8 cellular contexts compared by ENCODE assay signal in the genomic region with DNA sequence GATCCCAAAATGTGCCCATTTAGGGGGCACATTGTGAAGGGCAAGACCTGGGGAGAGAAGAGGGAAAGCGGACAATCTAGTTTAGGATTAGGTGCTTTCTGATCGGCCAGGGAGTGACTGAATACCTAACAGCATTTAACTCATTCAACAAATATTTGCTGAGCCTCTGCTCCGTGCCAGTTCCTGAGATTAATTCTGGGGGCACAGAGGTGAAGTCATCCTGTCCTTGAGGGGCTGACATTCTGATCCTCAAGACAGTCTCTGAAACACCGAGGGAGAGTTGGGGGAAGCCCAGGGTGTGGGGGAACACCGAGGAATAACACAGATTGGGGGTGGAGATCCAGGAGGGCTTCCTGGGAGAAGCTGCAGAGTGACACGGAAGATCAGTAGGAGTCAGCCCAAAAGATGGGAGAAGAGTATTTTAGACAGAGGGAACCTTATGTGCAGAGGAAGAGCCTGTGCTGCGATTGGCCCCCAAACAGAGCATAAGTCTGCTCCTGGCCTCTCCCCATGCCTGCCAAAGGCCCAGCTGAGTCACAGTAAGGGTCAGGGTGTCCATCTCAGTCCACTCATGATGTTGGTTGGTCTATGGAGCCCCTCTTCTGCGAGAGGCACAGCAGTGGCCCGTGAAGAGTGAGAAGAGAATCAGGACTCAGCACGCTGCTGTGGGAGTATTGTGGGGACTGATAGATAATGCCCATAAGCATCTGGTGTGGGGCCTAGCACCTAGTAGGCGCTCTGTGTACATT.
A peak's percentile ranks its signal among the peaks of the same experiment; 100 is the strongest.
DNase-seq lines count a peak whose midpoint lies in the region; ATAC-seq, FAIRE-seq and TF ChIP-seq lines count a peak whose summit lies in the region.
"Had no signal": no experiment of that assay in that cellular context is flagged by ENCODE, and none has a peak within 500 bp of the region (broad histone marks: within the 10 kb centered on the region; RNA-seq: fewer than 3 reads in every experiment).

No MANE protein-coding gene starts in this region.

- POLR2A ChIA-PET in H1 (lab: Charles Lee; ENCODE audit: partially characterized antibody) = interaction anchor here (0.6 to 27.3 kb wide), 21 partner anchors 9 to 172 kb away, joined by 3 to 804 read pairs (median 5); partner anchors contain the start of genes AMOTL2, ANAPC13 and CEP63
- POLR2A ChIA-PET in GM10248 (lab: Yijun Ruan, JAX) = no interaction called here

- TF ChIP-seq CTCF in Peyer's patch (IDR thresholded peaks at IDR 0.05) (no peak), H1 (IDR thresholded peaks at IDR 0.05; ENCODE audit: control extremely low read depth in 1 of 3, insufficient read depth in 1 of 3, low read depth in 1 of 3, low read length in 3 of 3) (no peak), lung (IDR thresholded peaks at IDR 0.05; ENCODE audit: control extremely low read depth, extremely low read depth) (no peak), tibial nerve (IDR thresholded peaks at IDR 0.05) (no peak), GM10248 (IDR thresholded peaks at IDR 0.05; ENCODE audit: control extremely low read depth, extremely low read depth, low read depth, missing control alignments) (no peak)

- no peaks in the 10 kb centered on the region for H3K36me3 Mint-ChIP-seq in activated naive CD8-positive, alpha-beta T cell treated with anti-CD3 and anti-CD28 coated beads for 36 hours

- H3K4me3 ChIP-seq in Peyer's patch (peak overlapping the region; percentile 18 to 59 (median 39)), H1 (ENCODE audit: extremely low read depth in 1 of 4, insufficient read depth in 2 of 4, low read depth in 3 of 4, low read length in 4 of 4) (peak overlapping the region; percentile 32 to 67 (median 46)), lung (peak overlapping the region; percentile 9), tibial nerve (peak overlapping the region; percentile 27 to 59 (median 44))

- no peak for FAIRE-seq in H1 (lab: Jason Lieb, UNC)

- H3K27me3 ChIP-seq in Peyer's patch = no peaks in the 10 kb centered on the region
- peaks cover 6 to 34% (median 22%) of the 10 kb centered on the region in 4 experiments for H3K27me3 ChIP-seq in H1 (replicated peaks in 1 of 4; ENCODE audit: control insufficient read depth in 3 of 4, extremely low read depth in 1 of 4, insufficient read depth in 3 of 4, low read length in 3 of 4)
- H3K27me3 ChIP-seq in lung (ENCODE audit: control insufficient read depth, insufficient read depth) = no peaks in the 10 kb centered on the region
- no peaks in the 10 kb centered on the region for H3K27me3 ChIP-seq in tibial nerve

- H3K23ac ChIP-seq in H1 (ENCODE audit: insufficient read length) = no peak overlapping the region

- H4K8ac ChIP-seq in H1 (ENCODE audit: extremely low read depth, insufficient read depth, low read length) = peak overlapping the region; percentile 7

- H3K4me1 Mint-ChIP-seq in activated naive CD8-positive, alpha-beta T cell treated with anti-CD3 and anti-CD28 coated beads for 36 hours = no peaks in the 10 kb centered on the region

- no peak overlapping the region for H3K4me3 Mint-ChIP-seq in activated naive CD8-positive, alpha-beta T cell treated with anti-CD3 and anti-CD28 coated beads for 36 hours

- no peaks in the 10 kb centered on the region for H3K9me3 Mint-ChIP-seq in activated naive CD8-positive, alpha-beta T cell treated with anti-CD3 and anti-CD28 coated beads for 36 hours

- CTCF ChIA-PET in H1 (lab: Charles Lee; ENCODE audit: partially characterized antibody) = interaction anchor here (0.6 to 10.1 kb wide), 19 partner anchors 9 to 166 kb away, joined by 3 to 95 read pairs (median 7); no protein-coding TSS in a partner anchor
- CTCF ChIA-PET in GM10248 (lab: Yijun Ruan, JAX) = interaction anchor here (1.0 to 11.5 kb wide), 3 partner anchors 45 to 162 kb away, joined by 3 to 154 read pairs (median 5); no protein-coding TSS in a partner anchor

- H4K91ac ChIP-seq in H1 (replicated peaks; ENCODE audit: insufficient read length, low read length) = peak overlapping the region; percentile 54

- peak overlapping the region; percentile 89; the same call in 1 of the 2 replicates for H2BK5ac ChIP-seq in H1 (ENCODE audit: low read depth, low read length)

- no peak for ATAC-seq in lung (ENCODE audit: insufficient read depth, low FRiP score)
- no peak for ATAC-seq in HG03439 (IDR thresholded peaks at IDR 0.05; ENCODE audit: unreplicated experiment)

- H3K9me3 ChIP-seq in Peyer's patch = no peaks in the 10 kb centered on the region
- H3K9me3 ChIP-seq in H1 (ENCODE audit: insufficient read depth in 2 of 2, low read depth in 1 of 2, low read length in 1 of 2) = no peaks in the 10 kb centered on the region
- no peaks in the 10 kb centered on the region for H3K9me3 ChIP-seq in lung (ENCODE audit: control insufficient read depth in 2 of 2, insufficient read depth in 1 of 2, low read length in 1 of 2)
- H3K9me3 ChIP-seq in tibial nerve = no peaks in the 10 kb centered on the region

- H3K27me3 Mint-ChIP-seq in activated naive CD8-positive, alpha-beta T cell treated with anti-CD3 and anti-CD28 coated beads for 36 hours = peaks cover 43% of the 10 kb centered on the region

- peak overlapping the region; percentile 1 for H3K4ac ChIP-seq in H1 (replicated peaks; ENCODE audit: insufficient read length, low read depth, low read length)

- no peak overlapping the region for H3K14ac ChIP-seq in H1 (ENCODE audit: insufficient read length)

- H3K79me2 ChIP-seq in H1 (ENCODE audit: control insufficient read depth in 1 of 2, insufficient read depth in 2 of 2, low read length in 2 of 2) = no peaks in the 10 kb centered on the region

- peak overlapping the region; percentile 57 for H2BK20ac ChIP-seq in H1 (ENCODE audit: low read length)

- H4K5ac ChIP-seq in H1 (ENCODE audit: insufficient read length, low read depth, low read length) = no peak overlapping the region

- H2BK15ac ChIP-seq in H1 (ENCODE audit: low read length) = peak overlapping the region; percentile 90; the same call in 1 of the 2 replicates

- peak overlapping the region; percentile 54; the same call in 1 of the 2 replicates for H2AFZ ChIP-seq in H1 (ENCODE audit: low read length)

- H4K20me1 ChIP-seq in H1 (replicated peaks in 1 of 2; ENCODE audit: control insufficient read depth in 1 of 2, insufficient read depth in 2 of 2, low read length in 2 of 2) = no peaks in the 10 kb centered on the region

- peak overlapping the region in 3 of 4 experiments; percentile 67 to 77 (median 68); a peak in 5 of 7 replicates for H3K9ac ChIP-seq in H1 (replicated peaks in 1 of 4; ENCODE audit: extremely low read depth in 1 of 4, low read depth in 3 of 4, low read length in 3 of 4)

- WGBS in H1 (ENCODE audit: extremely low coverage in 1 of 2, insufficient coverage in 1 of 2, insufficient read length in 1 of 2, insufficient replicate concordance in 2 of 2, low coverage in 1 of 2, low lambda C conversion rate in 2 of 2, missing lambda C conversion rate in 1 of 2), 2 experiments = 81% methylated on average over 11 of the region's 11 CpGs; no CpG with 5 or more reads in 1 of the 2 experiments
- 67 to 77% methylated on average over 11 of the region's 11 CpGs for WGBS in lung, 2 donors
- 45 to 56% methylated on average over 8 to 11 of the region's 11 CpGs for WGBS in tibial nerve, 2 donors

- H2AK5ac ChIP-seq in H1 (ENCODE audit: low read depth, low read length) = peak overlapping the region; percentile 94

- no peak overlapping the region for H2BK120ac ChIP-seq in H1 (replicated peaks; ENCODE audit: low read depth, low read length)

- TF ChIP-seq RAD21 in H1 (IDR thresholded peaks at IDR 0.05 in 1 of 2, conservative IDR thresholded peaks at IDR 0.05 in 1 of 2; ENCODE audit: low read depth in 2 of 2, low read length in 2 of 2) = no peak

- TF ChIP-seq POLR2A in Peyer's patch (IDR thresholded peaks at IDR 0.05) (no peak), H1 (IDR thresholded peaks at IDR 0.05; ENCODE audit: control extremely low read depth in 1 of 2, low read depth in 2 of 2, low read length in 2 of 2) (no peak), tibial nerve (IDR thresholded peaks at IDR 0.05) (no peak)

- no peak for DNase-seq in Peyer's patch
- peak in 1 of 2 experiments; percentile 45 for DNase-seq in H1 (ENCODE audit: low read depth in 1 of 2, low spot score in 2 of 2)
- DNase-seq in lung (ENCODE audit: low spot score) = no peak
- no peak for DNase-seq in tibial nerve (ENCODE audit: low spot score in 2 of 2)
- no peak for DNase-seq in activated naive CD8-positive, alpha-beta T cell treated with anti-CD3 and anti-CD28 coated beads for 36 hours
- no peak for DNase-seq in GM10248 (ENCODE audit: extremely low spot score)
- DNase-seq: activated gamma-delta T cell had no signal

- H3K4me1 ChIP-seq in Peyer's patch = peaks cover 7 to 34% (median 13%) of the 10 kb centered on the region in 4 donors
- H3K4me1 ChIP-seq in H1 (replicated peaks in 1 of 4; ENCODE audit: control insufficient read depth in 3 of 4, insufficient read depth in 4 of 4, low read length in 3 of 4) = peaks cover 15 to 32% (median 21%) of the 10 kb centered on the region in 4 experiments
- peaks cover 0 to 24% of the 10 kb centered on the region in 2 donors for H3K4me1 ChIP-seq in lung (ENCODE audit: control insufficient read depth in 2 of 2, insufficient read depth in 2 of 2, low read length in 2 of 2)
- peaks cover 17 to 88% (median 50%) of the 10 kb centered on the region in 4 donors for H3K4me1 ChIP-seq in tibial nerve

- peak overlapping the region; percentile 98 for H2BK12ac ChIP-seq in H1 (ENCODE audit: low read depth, low read length)

- TF ChIP-seq EP300 in H1 (IDR thresholded peaks at IDR 0.05; ENCODE audit: borderline replicate concordance in 1 of 2, low read depth in 2 of 2, low read length in 2 of 2) = no peak
- TF ChIP-seq EP300 in tibial nerve (IDR thresholded peaks at IDR 0.05) = no peak

- no peaks in the 10 kb centered on the region; the same call in 1 of the 2 replicates for H3K23me2 ChIP-seq in H1 (ENCODE audit: low read depth, low read length)

- H3K27ac Mint-ChIP-seq in activated naive CD8-positive, alpha-beta T cell treated with anti-CD3 and anti-CD28 coated beads for 36 hours = no peak overlapping the region

- H3K27ac ChIP-seq in Peyer's patch (peak overlapping the region; percentile 46 to 85 (median 61)), H1 (ENCODE audit: low read depth, low read length) (0 out of 2 replicates have a peak overlapping the region, but pooled peaks have one; percentile 59), lung (ENCODE audit: low read depth in 1 of 2, low read length in 1 of 2) (peak overlapping the region; percentile 76 to 90), tibial nerve (peak overlapping the region; percentile 82 to 95 (median 90))

- H3K36me3 ChIP-seq in Peyer's patch (no peaks in the 10 kb centered on the region), H1 (ENCODE audit: control insufficient read depth in 2 of 4, insufficient read depth in 4 of 4, low read length in 3 of 4) (no peaks in the 10 kb centered on the region), lung (ENCODE audit: control insufficient read depth in 2 of 2, insufficient read depth in 2 of 2, low read length in 2 of 2) (no peaks in the 10 kb centered on the region), tibial nerve (no peaks in the 10 kb centered on the region)

- no peak overlapping the region for H3K56ac ChIP-seq in H1 (replicated peaks; ENCODE audit: insufficient read length, low read depth, low read length)

- peak overlapping the region; percentile 81 to 94 for H3K4me2 ChIP-seq in H1 (ENCODE audit: insufficient read depth in 1 of 2, low read depth in 2 of 2, low read length in 2 of 2)

- no peaks in the 10 kb centered on the region for H3K79me1 ChIP-seq in H1 (ENCODE audit: low read depth, low read length)

- peak overlapping the region; percentile 91 for H3K18ac ChIP-seq in H1 (ENCODE audit: extremely low read depth, low read length)
